1 cellular context compared by ENCODE assay signal in genomic region chr5:65359981-65360380, GRCh38.
TF ChIP-seq lines count a peak whose summit lies in the region.

No MANE protein-coding gene starts in this region.

TF ChIP-seq in IMR-90, 13 proteins besides CTCF, POLR2A, EP300 and RAD21 (continued from another document):
- TF ChIP-seq BHLHE40 (IDR thresholded peaks at IDR 0.05; ENCODE audit: low read depth, low read length) (no peak), MAZ (IDR thresholded peaks at IDR 0.05; ENCODE audit: borderline replicate concordance, low read depth, low read length) (no peak), MXI1 (IDR thresholded peaks at IDR 0.05; ENCODE audit: borderline replicate concordance, low read depth, low read length) (no peak), RCOR1 (IDR thresholded peaks at IDR 0.05; ENCODE audit: insufficient replicate concordance, low read length) (no peak), NFE2L2 (IDR thresholded peaks at IDR 0.05; ENCODE audit: low read depth, low read length) (no peak)
